ENCODE assay signal across 19 cellular contexts in the genomic region with DNA sequence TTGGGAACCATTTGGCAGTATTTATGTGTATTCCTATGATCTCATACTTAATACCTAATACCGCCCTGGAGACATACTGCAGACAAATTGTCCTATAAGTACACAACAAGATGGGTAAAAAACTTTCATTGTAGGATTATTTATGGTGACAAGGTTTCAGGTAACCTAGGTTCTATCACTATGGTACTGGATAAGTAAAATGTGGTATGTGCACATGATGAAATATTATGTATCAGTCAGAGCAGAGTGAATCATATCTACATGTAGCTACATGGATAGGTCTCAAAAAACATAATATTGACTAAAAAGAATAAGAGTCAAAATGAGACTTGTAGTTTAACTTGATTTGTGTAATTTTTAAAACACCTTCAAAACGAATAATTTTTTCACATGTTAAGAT.
"Had no signal": no experiment of that assay in that cellular context is flagged by ENCODE, and none has a peak within 500 bp of the region (broad histone marks: within the 10 kb centered on the region; RNA-seq: fewer than 3 reads in every experiment).

No MANE protein-coding gene starts in this region.

- H3K27ac ChIP-seq: left lung, prostate gland, upper lobe of left lung had no signal

- H3K9me3 Mint-ChIP-seq: activated B cell treated with CpG ODN at 0.5 μM for 24 hours, immature natural killer cell had no signal

- H3K36me3 Mint-ChIP-seq: activated CD4-positive, alpha-beta memory T cell treated with anti-CD3 and anti-CD28 coated beads for 36 hours; immature natural killer cell; naive thymus-derived CD8-positive, alpha-beta T cell had no signal

- H3K27ac Mint-ChIP-seq: activated B cell treated with CpG ODN at 0.5 μM for 24 hours; activated CD4-positive, alpha-beta memory T cell treated with anti-CD3 and anti-CD28 coated beads for 36 hours; immature natural killer cell; mesothelial cell of epicardium; T-helper 17 cell had no signal

- H3K27me3 Mint-ChIP-seq: activated B cell treated with CpG ODN at 0.5 μM for 24 hours; activated CD4-positive, alpha-beta memory T cell treated with anti-CD3 and anti-CD28 coated beads for 36 hours; T-helper 17 cell had no signal

- H3K4me3 Mint-ChIP-seq: activated B cell treated with CpG ODN at 0.5 μM for 24 hours; activated CD4-positive, alpha-beta memory T cell treated with anti-CD3 and anti-CD28 coated beads for 36 hours; immature natural killer cell; mesothelial cell of epicardium; naive thymus-derived CD8-positive, alpha-beta T cell; T-helper 17 cell had no signal

- H3K4me3 ChIP-seq: left lung, prostate gland, upper lobe of left lung had no signal

- H3K4me1 ChIP-seq: left lung, prostate gland, upper lobe of left lung had no signal

- DNase-seq: activated B cell treated with CpG ODN at 0.5 μM for 24 hours; activated CD4-positive, alpha-beta memory T cell treated with anti-CD3 and anti-CD28 coated beads for 36 hours; activated CD4-positive, alpha-beta T cell treated with anti-CD3 and anti-CD28 coated beads for 4 hours; activated naive CD4-positive, alpha-beta T cell; amygdala; cortex of kidney; erythroblast; foreskin melanocyte; immature natural killer cell; kidney glomerular epithelial cell; left lung; naive thymus-derived CD8-positive, alpha-beta T cell; stimulated activated CD4-positive, alpha-beta T cell treated with anti-CD3 and anti-CD28 coated beads, Interleukin-4, amount 100 ng/mL, for 24 hours; stimulated activated naive CD8-positive, alpha-beta T cell treated with anti-CD3 and anti-CD28 coated beads, Interleukin-15, Interleukin-2, amounts not matched to agents 100 U/mL and 50 U/mL, for 24 hours; SW 1271; T-helper 17 cell; upper lobe of left lung had no signal

- H3K9me3 ChIP-seq: left lung, prostate gland, upper lobe of left lung had no signal

- H3K27me3 ChIP-seq: left lung, upper lobe of left lung had no signal

- H3K36me3 ChIP-seq: left lung, prostate gland, upper lobe of left lung had no signal

- ATAC-seq: left lung; naive thymus-derived CD8-positive, alpha-beta T cell; stimulated activated naive CD8-positive, alpha-beta T cell treated with anti-CD3 and anti-CD28 coated beads, Interleukin-15, Interleukin-2, amounts not matched to agents 100 U/mL and 50 U/mL, for 24 hours; T-helper 17 cell had no signal
